1 cellular context compared by ENCODE assay signal in the genomic region with DNA sequence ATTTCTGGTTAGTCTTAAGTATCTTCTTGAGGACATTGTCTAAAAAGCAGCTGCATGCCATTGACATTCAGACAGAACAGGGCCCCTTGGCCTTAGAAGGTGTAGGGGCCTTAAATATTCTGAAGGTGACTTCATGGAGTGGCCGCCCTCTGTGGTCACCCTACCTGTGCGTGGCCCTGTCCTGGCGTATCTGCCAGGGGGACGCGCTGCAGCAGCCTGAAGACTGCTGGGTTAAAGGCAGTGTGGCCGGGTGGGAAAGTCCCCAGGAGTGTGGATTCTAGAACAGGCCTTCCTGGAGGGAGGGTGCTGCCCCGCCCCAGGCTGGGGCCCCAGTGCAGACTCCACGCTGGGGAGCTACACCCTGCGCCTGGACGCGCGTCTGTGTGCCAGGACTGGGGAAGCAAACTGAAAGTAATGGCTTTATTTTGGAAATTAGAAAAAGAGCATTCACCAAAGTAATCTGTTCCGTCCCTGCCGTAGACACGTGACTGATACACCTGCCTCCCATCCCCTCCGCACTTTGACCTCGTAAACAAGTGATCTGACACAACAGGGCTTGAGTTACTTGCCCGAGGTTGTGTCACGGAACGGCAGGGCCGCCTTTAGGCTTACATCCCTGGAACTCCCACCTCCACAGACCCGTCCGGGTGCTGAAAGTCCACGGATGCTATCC.
A peak's percentile ranks its signal among the peaks of the same experiment; 100 is the strongest.
TF ChIP-seq lines count a peak whose summit lies in the region.

No MANE protein-coding gene starts in this region.

TF ChIP-seq in HepG2, 621 proteins besides CTCF, POLR2A, EP300 and RAD21 (continued from another document and continues in another):
- TF ChIP-seq, protein P1, sequence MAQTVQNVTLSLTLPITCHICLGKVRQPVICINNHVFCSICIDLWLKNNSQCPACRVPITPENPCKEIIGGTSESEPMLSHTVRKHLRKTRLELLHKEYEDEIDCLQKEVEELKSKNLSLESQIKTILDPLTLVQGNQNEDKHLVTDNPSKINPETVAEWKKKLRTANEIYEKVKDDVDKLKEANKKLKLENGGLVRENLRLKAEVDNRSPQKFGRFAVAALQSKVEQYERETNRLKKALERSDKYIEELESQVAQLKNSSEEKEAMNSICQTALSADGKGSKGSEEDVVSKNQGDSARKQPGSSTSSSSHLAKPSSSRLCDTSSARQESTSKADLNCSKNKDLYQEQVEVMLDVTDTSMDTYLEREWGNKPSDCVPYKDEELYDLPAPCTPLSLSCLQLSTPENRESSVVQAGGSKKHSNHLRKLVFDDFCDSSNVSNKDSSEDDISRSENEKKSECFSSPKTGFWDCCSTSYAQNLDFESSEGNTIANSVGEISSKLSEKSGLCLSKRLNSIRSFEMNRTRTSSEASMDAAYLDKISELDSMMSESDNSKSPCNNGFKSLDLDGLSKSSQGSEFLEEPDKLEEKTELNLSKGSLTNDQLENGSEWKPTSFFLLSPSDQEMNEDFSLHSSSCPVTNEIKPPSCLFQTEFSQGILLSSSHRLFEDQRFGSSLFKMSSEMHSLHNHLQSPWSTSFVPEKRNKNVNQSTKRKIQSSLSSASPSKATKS (CRISPR knock-in tag; IDR thresholded peaks at IDR 0.05): 0 out of 2 replicates have a peak, but pooled peaks have one; percentile 74
- TF ChIP-seq HOXD1 (CRISPR knock-in tag; IDR thresholded peaks at IDR 0.05) (0 out of 2 replicates have a peak, but pooled peaks have one; percentile 35), YY1 (IDR thresholded peaks at IDR 0.05; ENCODE audit: insufficient read depth, insufficient replicate concordance, low read depth, low read length) (peak; percentile 14), KMT2B (CRISPR knock-in tag; IDR thresholded peaks at IDR 0.05) (no peak), AGO1 (IDR thresholded peaks at IDR 0.05; ENCODE audit: low read depth, low read length, poor library complexity, severe bottlenecking) (no peak), POLR2AphosphoS2 (IDR thresholded peaks at IDR 0.05; ENCODE audit: low read depth, low read length) (no peak), RBFOX2 (IDR thresholded peaks at IDR 0.05; ENCODE audit: low read depth, low read length) (peak; percentile 67), PPARG (CRISPR knock-in tag; conservative IDR thresholded peaks at IDR 0.05) (peak; percentile 30; the same call in 1 of the 2 replicates), CREB1 (IDR thresholded peaks at IDR 0.05) (0 out of 2 replicates have a peak, but pooled peaks have one; percentile 18), CREB1 (CRISPR knock-in tag; IDR thresholded peaks at IDR 0.05) (no peak), BRCA1 (CRISPR knock-in tag; IDR thresholded peaks at IDR 0.05) (no peak), ZNF775 (CRISPR knock-in tag; IDR thresholded peaks at IDR 0.05; ENCODE audit: borderline replicate concordance) (0 out of 2 replicates have a peak, but pooled peaks have one; percentile 40), RFXANK (CRISPR knock-in tag; IDR thresholded peaks at IDR 0.05) (no peak), GTF3A (CRISPR knock-in tag; conservative IDR thresholded peaks at IDR 0.05) (no peak), ZNF772 (CRISPR knock-in tag; IDR thresholded peaks at IDR 0.05) (no peak), ZNF296 (CRISPR knock-in tag; conservative IDR thresholded peaks at IDR 0.05) (no peak), ZNF552 (CRISPR knock-in tag; IDR thresholded peaks at IDR 0.05; ENCODE audit: borderline replicate concordance) (no peak), ZNF83 (CRISPR knock-in tag; IDR thresholded peaks at IDR 0.05; ENCODE audit: borderline replicate concordance) (no peak), ZNF749 (CRISPR knock-in tag; IDR thresholded peaks at IDR 0.05; ENCODE audit: borderline replicate concordance) (no peak), FLYWCH1 (CRISPR knock-in tag; IDR thresholded peaks at IDR 0.05) (no peak), ARHGAP35 (CRISPR knock-in tag; IDR thresholded peaks at IDR 0.05; ENCODE audit: borderline replicate concordance) (no peak), ZKSCAN1 (IDR thresholded peaks at IDR 0.05; ENCODE audit: low read length) (no peak), ZFP82 (CRISPR knock-in tag; IDR thresholded peaks at IDR 0.05; ENCODE audit: borderline replicate concordance) (no peak), ZNF670 (CRISPR knock-in tag; IDR thresholded peaks at IDR 0.05; ENCODE audit: borderline replicate concordance) (no peak), MTA1 (CRISPR knock-in tag; IDR thresholded peaks at IDR 0.05; ENCODE audit: borderline replicate concordance) (peak; percentile 69; the same call in 1 of the 2 replicates), SMARCC2 (IDR thresholded peaks at IDR 0.05) (no peak), NFRKB (IDR thresholded peaks at IDR 0.05) (no peak), ZNF598 (CRISPR knock-in tag; IDR thresholded peaks at IDR 0.05; ENCODE audit: borderline replicate concordance) (peak; percentile 62; the same call in 1 of the 2 replicates), RBM22 (optimal IDR thresholded peaks at IDR 0.05; ENCODE audit: low read length) (no peak)
- TF ChIP-seq, protein P2, sequence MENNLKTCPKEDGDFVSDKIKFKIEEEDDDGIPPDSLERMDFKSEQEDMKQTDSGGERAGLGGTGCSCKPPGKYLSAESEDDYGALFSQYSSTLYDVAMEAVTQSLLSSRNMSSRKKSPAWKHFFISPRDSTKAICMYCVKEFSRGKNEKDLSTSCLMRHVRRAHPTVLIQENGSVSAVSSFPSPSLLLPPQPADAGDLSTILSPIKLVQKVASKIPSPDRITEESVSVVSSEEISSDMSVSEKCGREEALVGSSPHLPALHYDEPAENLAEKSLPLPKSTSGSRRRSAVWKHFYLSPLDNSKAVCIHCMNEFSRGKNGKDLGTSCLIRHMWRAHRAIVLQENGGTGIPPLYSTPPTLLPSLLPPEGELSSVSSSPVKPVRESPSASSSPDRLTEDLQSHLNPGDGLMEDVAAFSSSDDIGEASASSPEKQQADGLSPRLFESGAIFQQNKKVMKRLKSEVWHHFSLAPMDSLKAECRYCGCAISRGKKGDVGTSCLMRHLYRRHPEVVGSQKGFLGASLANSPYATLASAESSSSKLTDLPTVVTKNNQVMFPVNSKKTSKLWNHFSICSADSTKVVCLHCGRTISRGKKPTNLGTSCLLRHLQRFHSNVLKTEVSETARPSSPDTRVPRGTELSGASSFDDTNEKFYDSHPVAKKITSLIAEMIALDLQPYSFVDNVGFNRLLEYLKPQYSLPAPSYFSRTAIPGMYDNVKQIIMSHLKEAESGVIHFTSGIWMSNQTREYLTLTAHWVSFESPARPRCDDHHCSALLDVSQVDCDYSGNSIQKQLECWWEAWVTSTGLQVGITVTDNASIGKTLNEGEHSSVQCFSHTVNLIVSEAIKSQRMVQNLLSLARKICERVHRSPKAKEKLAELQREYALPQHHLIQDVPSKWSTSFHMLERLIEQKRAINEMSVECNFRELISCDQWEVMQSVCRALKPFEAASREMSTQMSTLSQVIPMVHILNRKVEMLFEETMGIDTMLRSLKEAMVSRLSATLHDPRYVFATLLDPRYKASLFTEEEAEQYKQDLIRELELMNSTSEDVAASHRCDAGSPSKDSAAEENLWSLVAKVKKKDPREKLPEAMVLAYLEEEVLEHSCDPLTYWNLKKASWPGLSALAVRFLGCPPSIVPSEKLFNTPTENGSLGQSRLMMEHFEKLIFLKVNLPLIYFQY (CRISPR knock-in tag; IDR thresholded peaks at IDR 0.05; ENCODE audit: borderline replicate concordance): no peak
- TF ChIP-seq, protein P3, sequence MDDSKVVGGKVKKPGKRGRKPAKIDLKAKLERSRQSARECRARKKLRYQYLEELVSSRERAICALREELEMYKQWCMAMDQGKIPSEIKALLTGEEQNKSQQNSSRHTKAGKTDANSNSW (CRISPR knock-in tag; IDR thresholded peaks at IDR 0.05; ENCODE audit: borderline replicate concordance): no peak
- TF ChIP-seq, protein P4, sequence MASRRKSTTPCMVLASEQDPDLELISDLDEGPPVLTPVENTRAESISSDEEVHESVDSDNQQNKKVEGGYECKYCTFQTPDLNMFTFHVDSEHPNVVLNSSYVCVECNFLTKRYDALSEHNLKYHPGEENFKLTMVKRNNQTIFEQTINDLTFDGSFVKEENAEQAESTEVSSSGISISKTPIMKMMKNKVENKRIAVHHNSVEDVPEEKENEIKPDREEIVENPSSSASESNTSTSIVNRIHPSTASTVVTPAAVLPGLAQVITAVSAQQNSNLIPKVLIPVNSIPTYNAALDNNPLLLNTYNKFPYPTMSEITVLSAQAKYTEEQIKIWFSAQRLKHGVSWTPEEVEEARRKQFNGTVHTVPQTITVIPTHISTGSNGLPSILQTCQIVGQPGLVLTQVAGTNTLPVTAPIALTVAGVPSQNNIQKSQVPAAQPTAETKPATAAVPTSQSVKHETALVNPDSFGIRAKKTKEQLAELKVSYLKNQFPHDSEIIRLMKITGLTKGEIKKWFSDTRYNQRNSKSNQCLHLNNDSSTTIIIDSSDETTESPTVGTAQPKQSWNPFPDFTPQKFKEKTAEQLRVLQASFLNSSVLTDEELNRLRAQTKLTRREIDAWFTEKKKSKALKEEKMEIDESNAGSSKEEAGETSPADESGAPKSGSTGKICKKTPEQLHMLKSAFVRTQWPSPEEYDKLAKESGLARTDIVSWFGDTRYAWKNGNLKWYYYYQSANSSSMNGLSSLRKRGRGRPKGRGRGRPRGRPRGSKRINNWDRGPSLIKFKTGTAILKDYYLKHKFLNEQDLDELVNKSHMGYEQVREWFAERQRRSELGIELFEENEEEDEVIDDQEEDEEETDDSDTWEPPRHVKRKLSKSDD (CRISPR knock-in tag; IDR thresholded peaks at IDR 0.05; ENCODE audit: low read depth): peak; percentile 79; the same call in 1 of the 2 replicates
- TF ChIP-seq, protein P5, sequence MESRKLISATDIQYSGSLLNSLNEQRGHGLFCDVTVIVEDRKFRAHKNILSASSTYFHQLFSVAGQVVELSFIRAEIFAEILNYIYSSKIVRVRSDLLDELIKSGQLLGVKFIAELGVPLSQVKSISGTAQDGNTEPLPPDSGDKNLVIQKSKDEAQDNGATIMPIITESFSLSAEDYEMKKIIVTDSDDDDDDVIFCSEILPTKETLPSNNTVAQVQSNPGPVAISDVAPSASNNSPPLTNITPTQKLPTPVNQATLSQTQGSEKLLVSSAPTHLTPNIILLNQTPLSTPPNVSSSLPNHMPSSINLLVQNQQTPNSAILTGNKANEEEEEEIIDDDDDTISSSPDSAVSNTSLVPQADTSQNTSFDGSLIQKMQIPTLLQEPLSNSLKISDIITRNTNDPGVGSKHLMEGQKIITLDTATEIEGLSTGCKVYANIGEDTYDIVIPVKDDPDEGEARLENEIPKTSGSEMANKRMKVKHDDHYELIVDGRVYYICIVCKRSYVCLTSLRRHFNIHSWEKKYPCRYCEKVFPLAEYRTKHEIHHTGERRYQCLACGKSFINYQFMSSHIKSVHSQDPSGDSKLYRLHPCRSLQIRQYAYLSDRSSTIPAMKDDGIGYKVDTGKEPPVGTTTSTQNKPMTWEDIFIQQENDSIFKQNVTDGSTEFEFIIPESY (CRISPR knock-in tag; IDR thresholded peaks at IDR 0.05): no peak
- TF ChIP-seq, protein P6, sequence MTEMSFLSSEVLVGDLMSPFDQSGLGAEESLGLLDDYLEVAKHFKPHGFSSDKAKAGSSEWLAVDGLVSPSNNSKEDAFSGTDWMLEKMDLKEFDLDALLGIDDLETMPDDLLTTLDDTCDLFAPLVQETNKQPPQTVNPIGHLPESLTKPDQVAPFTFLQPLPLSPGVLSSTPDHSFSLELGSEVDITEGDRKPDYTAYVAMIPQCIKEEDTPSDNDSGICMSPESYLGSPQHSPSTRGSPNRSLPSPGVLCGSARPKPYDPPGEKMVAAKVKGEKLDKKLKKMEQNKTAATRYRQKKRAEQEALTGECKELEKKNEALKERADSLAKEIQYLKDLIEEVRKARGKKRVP (CRISPR knock-in tag; IDR thresholded peaks at IDR 0.05): peak in 1 of 2 experiments; percentile 68; a peak in 1 of 4 replicates
- TF ChIP-seq, protein P7, sequence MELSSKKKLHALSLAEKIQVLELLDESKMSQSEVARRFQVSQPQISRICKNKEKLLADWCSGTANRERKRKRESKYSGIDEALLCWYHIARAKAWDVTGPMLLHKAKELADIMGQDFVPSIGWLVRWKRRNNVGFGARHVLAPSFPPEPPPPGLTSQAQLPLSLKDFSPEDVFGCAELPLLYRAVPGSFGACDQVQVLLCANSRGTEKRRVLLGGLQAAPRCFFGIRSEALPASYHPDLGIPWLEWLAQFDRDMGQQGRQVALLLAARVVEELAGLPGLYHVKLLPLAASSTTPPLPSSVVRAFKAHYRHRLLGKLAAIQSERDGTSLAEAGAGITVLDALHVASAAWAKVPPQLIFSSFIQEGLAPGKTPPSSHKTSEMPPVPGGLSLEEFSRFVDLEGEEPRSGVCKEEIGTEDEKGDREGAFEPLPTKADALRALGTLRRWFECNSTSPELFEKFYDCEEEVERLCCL (CRISPR knock-in tag; IDR thresholded peaks at IDR 0.05; ENCODE audit: borderline replicate concordance): no peak
- TF ChIP-seq, protein P8, sequence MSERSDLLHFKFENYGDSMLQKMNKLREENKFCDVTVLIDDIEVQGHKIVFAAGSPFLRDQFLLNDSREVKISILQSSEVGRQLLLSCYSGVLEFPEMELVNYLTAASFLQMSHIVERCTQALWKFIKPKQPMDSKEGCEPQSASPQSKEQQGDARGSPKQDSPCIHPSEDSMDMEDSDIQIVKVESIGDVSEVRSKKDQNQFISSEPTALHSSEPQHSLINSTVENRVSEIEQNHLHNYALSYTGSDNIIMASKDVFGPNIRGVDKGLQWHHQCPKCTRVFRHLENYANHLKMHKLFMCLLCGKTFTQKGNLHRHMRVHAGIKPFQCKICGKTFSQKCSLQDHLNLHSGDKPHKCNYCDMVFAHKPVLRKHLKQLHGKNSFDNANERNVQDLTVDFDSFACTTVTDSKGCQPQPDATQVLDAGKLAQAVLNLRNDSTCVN (CRISPR knock-in tag; IDR thresholded peaks at IDR 0.05; ENCODE audit: borderline replicate concordance): no peak
- TF ChIP-seq, protein P9, sequence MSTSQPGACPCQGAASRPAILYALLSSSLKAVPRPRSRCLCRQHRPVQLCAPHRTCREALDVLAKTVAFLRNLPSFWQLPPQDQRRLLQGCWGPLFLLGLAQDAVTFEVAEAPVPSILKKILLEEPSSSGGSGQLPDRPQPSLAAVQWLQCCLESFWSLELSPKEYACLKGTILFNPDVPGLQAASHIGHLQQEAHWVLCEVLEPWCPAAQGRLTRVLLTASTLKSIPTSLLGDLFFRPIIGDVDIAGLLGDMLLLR (CRISPR knock-in tag; IDR thresholded peaks at IDR 0.05): no peak
